ENCODE assay signal across 8 cellular contexts in the genomic region with DNA sequence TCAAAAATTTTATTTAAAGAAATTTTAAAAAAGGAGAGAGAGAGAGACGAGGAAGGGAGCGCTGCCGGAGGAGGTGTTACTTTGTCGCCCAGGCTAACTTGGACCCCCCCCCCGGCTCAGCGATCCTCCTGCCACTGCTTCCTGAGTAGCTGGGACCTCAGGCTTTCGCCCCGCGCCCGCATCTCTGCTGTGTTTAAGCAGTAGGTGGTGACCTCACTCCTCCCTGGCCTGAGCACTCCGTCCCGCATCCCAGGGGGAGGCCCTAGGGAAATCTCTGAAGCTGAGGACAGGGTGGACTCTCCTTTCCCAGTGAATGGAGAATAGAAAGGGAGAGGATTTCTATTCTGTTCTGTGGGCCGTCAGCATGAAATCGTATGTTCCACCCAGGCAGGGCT. TPM values are rescaled to one million over a fixed set of nuclear protein-coding genes. Genes with fewer than 3 reads are reported as not detected.
DNase-seq lines count a peak whose midpoint lies in the region; ATAC-seq and TF ChIP-seq lines count a peak whose summit lies in the region.

No MANE protein-coding gene starts in this region.

- H2AFZ ChIP-seq in neuronal stem cell (ENCODE audit: low read length), result peak overlapping the region; percentile 99

- H3K4ac ChIP-seq in neuronal stem cell (ENCODE audit: low read length), result no peak overlapping the region

- peaks cover 5% of the 10 kb centered on the region for H3K79me1 ChIP-seq in neuronal stem cell (ENCODE audit: low read depth, low read length)

- no peak overlapping the region for H2BK15ac ChIP-seq in neuronal stem cell (ENCODE audit: low read length)

- H3K27ac ChIP-seq in KOPT-K1 (ENCODE audit: low read depth, low read length, poor library complexity, severe bottlenecking), result peak overlapping the region; percentile 66
- peak overlapping the region; percentile 74 for H3K27ac ChIP-seq in neuronal stem cell (replicated peaks; ENCODE audit: low read length)

- H3K4me1 ChIP-seq in neuronal stem cell (ENCODE audit: control insufficient read depth in 2 of 2, insufficient read depth in 1 of 2, low read depth in 1 of 2, low read length in 2 of 2), result peaks cover 0 to 2% of the 10 kb centered on the region in 2 donors

- no peak overlapping the region for H2BK120ac ChIP-seq in neuronal stem cell (ENCODE audit: low read depth, low read length)

- H2AK5ac ChIP-seq in neuronal stem cell (ENCODE audit: low read depth, low read length), result no peak overlapping the region

- no peak overlapping the region for H2BK12ac ChIP-seq in neuronal stem cell (ENCODE audit: low read length)

- no CpG with 5 or more reads among the region's 14 CpGs for WGBS in neuronal stem cell (ENCODE audit: extremely low coverage in 2 of 2, insufficient read length in 2 of 2, insufficient replicate concordance in 1 of 2), 2 donors

- H3K14ac ChIP-seq in neuronal stem cell (ENCODE audit: low read length), result no peak overlapping the region

- peaks cover 18% of the 10 kb centered on the region for H3K9me3 ChIP-seq in KOPT-K1 (ENCODE audit: insufficient read depth, low read length, poor library complexity, severe bottlenecking)
- peaks cover 4 to 14% of the 10 kb centered on the region in 2 donors for H3K9me3 ChIP-seq in neuronal stem cell (replicated peaks in 1 of 2; ENCODE audit: control insufficient read depth in 2 of 2, insufficient read depth in 1 of 2, low read depth in 1 of 2, low read length in 2 of 2)

- peaks cover 5% of the 10 kb centered on the region; the same call in 1 of the 2 replicates for H3K36me3 ChIP-seq in KOPT-K1 (ENCODE audit: insufficient read depth, low read length)
- H3K36me3 ChIP-seq in neuronal stem cell (replicated peaks in 1 of 2; ENCODE audit: control insufficient read depth in 2 of 2, insufficient read depth in 2 of 2, low read length in 2 of 2), result peaks cover 1 to 12% of the 10 kb centered on the region in 2 donors

- H4K8ac ChIP-seq in neuronal stem cell (ENCODE audit: low read depth, low read length), result no peak overlapping the region

- H3K4me3 ChIP-seq in fibroblast of the aortic adventitia (ENCODE audit: low read depth, low read length) (peak overlapping the region; percentile 96), neuronal stem cell (ENCODE audit: low read length in 2 of 2) (peak overlapping the region; percentile 64 to 94)

- no peak overlapping the region for H4K91ac ChIP-seq in neuronal stem cell (ENCODE audit: low read depth, low read length, poor library complexity)

- H2BK5ac ChIP-seq in neuronal stem cell (ENCODE audit: low read length), result peak overlapping the region; percentile 24

- H3K4me2 ChIP-seq in neuronal stem cell (ENCODE audit: insufficient read depth, low read length, poor library complexity, severe bottlenecking), result peak overlapping the region; percentile 69

- peak overlapping the region; percentile 44 for H3K9ac ChIP-seq in neuronal stem cell (ENCODE audit: low read depth, low read length, poor library complexity)

- no peak for TF ChIP-seq CTCF in fibroblast of the aortic adventitia (IDR thresholded peaks at IDR 0.05; ENCODE audit: insufficient read depth, low read length)

- ATAC-seq in GM19324 (IDR thresholded peaks at IDR 0.05; ENCODE audit: low FRiP score, unreplicated experiment) (peak; percentile 3), GM21825 (IDR thresholded peaks at IDR 0.05; ENCODE audit: unreplicated experiment) (no peak), GM21619 (IDR thresholded peaks at IDR 0.05; ENCODE audit: unreplicated experiment) (no peak)

- DNase-seq in activated T-cell treated with anti-CD3 and anti-CD28 coated beads for 48 hours (ENCODE audit: low read depth) (peak; percentile 4), fibroblast of the aortic adventitia (ENCODE audit: low read depth) (no peak), neuronal stem cell (ENCODE audit: low spot score) (no peak), foreskin melanocyte (no peak)

- no peak overlapping the region for H3K23ac ChIP-seq in neuronal stem cell (ENCODE audit: low read depth, low read length, poor library complexity)

- no peaks in the 10 kb centered on the region for H3K27me3 ChIP-seq in neuronal stem cell (ENCODE audit: control insufficient read depth in 3 of 3, insufficient read depth in 3 of 3, low read depth in 1 of 3, low read length in 3 of 3)

- H3K18ac ChIP-seq in neuronal stem cell (ENCODE audit: low read length), result peak overlapping the region; percentile 64

RNA-seq across cellular contexts. Expression of gene ZNF845, which starts 0.5 kb away (rescaled TPM):
- total RNA-seq in fibroblast of the aortic adventitia (ENCODE audit: low replicate concordance), result 5.6 and 10.2 TPM in 2 replicates
- 4.6 TPM for polyA plus RNA-seq in neuronal stem cell (2013, experiment 1 of 2)
- 4.5 TPM for polyA plus RNA-seq in neuronal stem cell (2013, experiment 2 of 2)

RNA-seq across cellular contexts. Expression of gene ZNF525, which starts 32.4 kb away (rescaled TPM):
- 3.9 and 5.5 TPM in 2 replicates for total RNA-seq in fibroblast of the aortic adventitia (ENCODE audit: low replicate concordance)
- 2.1 TPM for polyA plus RNA-seq in neuronal stem cell (2013, experiment 1 of 2)
- 2.3 TPM for polyA plus RNA-seq in neuronal stem cell (2013, experiment 2 of 2)
